1 cellular context compared by ENCODE assay signal in the genomic region with DNA sequence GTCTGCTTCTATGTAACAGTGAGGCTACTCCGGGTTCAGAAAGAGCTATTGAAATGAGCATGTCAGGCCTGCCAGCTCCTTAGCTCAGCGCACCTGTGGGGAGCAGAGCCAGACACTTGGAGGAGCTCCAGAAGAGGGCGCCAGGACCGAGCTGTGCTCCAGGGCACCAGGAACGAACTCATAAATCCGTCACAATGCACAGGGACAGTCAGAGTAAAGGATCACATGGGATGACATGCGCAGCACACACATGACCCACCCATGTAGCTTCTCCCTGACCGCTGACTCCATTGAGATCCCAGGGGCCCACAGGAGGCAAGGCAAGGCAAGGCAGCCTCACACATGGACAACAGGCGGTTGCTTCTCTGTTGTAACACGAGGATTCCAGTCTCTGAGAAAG.
TF ChIP-seq lines count a peak whose summit lies in the region.

No MANE protein-coding gene starts in this region.

TF ChIP-seq in SK-N-SH, 30 proteins besides CTCF, POLR2A, EP300 and RAD21 (continued from another document):
- TF ChIP-seq, protein P1, sequence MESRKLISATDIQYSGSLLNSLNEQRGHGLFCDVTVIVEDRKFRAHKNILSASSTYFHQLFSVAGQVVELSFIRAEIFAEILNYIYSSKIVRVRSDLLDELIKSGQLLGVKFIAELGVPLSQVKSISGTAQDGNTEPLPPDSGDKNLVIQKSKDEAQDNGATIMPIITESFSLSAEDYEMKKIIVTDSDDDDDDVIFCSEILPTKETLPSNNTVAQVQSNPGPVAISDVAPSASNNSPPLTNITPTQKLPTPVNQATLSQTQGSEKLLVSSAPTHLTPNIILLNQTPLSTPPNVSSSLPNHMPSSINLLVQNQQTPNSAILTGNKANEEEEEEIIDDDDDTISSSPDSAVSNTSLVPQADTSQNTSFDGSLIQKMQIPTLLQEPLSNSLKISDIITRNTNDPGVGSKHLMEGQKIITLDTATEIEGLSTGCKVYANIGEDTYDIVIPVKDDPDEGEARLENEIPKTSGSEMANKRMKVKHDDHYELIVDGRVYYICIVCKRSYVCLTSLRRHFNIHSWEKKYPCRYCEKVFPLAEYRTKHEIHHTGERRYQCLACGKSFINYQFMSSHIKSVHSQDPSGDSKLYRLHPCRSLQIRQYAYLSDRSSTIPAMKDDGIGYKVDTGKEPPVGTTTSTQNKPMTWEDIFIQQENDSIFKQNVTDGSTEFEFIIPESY (IDR thresholded peaks at IDR 0.05; ENCODE audit: borderline replicate concordance, low read depth): no peak
- TF ChIP-seq GATA2 (CRISPR knock-in tag; IDR thresholded peaks at IDR 0.05): no peak
- no peak for TF ChIP-seq FOXJ3 (CRISPR knock-in tag; IDR thresholded peaks at IDR 0.05)
- no peak for TF ChIP-seq RCOR1 (IDR thresholded peaks at IDR 0.05; ENCODE audit: low read length)
- no peak for TF ChIP-seq ELF1 (IDR thresholded peaks at IDR 0.05)
- TF ChIP-seq, protein P2, sequence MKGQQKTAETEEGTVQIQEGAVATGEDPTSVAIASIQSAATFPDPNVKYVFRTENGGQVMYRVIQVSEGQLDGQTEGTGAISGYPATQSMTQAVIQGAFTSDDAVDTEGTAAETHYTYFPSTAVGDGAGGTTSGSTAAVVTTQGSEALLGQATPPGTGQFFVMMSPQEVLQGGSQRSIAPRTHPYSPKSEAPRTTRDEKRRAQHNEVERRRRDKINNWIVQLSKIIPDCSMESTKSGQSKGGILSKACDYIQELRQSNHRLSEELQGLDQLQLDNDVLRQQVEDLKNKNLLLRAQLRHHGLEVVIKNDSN (IDR thresholded peaks at IDR 0.05; ENCODE audit: borderline replicate concordance, low read depth): no peak
